In the genomic region with DNA sequence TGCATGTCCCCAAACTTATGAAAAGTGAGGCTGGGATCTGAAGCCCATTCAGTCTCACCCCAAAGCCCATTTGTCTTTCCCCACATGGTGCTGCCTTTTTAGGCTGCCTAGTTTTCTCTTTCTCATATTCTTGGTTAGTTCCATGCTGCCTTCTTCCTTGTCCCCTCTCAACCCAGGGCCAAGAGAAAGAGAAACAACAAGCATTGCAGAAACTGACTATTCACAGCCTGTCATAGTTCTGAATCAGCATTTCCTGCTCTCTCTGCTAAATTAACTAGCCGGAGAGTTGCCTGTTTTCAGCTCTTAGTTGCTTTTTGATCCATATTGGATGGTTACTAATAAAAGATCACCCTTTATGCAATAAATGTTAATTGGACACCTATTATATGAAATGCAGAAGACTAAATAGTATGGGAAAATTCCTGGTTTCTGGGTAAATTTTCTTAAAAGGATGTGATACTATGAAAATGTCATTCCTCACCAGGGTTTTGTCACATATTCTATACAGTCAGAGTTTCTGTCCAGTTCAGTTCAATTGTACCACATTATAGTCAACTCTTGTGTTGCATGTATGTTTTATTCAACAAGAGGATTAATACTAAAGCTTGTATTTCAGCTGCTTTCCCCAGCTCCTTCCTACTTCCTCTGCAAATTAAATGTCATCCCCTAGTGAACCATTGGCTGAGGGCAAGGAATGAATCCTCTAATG, we compare ENCODE assay signal across 24 cellular contexts.
DNase-seq lines count a peak whose midpoint lies in the region; ATAC-seq, FAIRE-seq and TF ChIP-seq lines count a peak whose summit lies in the region.
"Had no signal": no experiment of that assay in that cellular context is flagged by ENCODE, and none has a peak within 500 bp of the region (broad histone marks: within the 10 kb centered on the region; RNA-seq: fewer than 3 reads in every experiment).

No MANE protein-coding gene starts in this region.

- no peak overlapping the region for H3K4me2 ChIP-seq in H1 (ENCODE audit: insufficient read depth in 1 of 2, low read depth in 2 of 2, low read length in 2 of 2)

- no peaks in the 10 kb centered on the region for H4K20me1 ChIP-seq in H1 (replicated peaks in 1 of 2; ENCODE audit: control insufficient read depth in 1 of 2, insufficient read depth in 2 of 2, low read length in 2 of 2)

- H3K4me3 ChIP-seq in GM12864 (ENCODE audit: low read depth, low read length): no peak overlapping the region
- H3K4me3 ChIP-seq in H1 (ENCODE audit: extremely low read depth in 1 of 4, insufficient read depth in 2 of 4, low read depth in 3 of 4, low read length in 4 of 4): no peak overlapping the region
- no peak overlapping the region for H3K4me3 ChIP-seq in sigmoid colon
- H3K4me3 ChIP-seq: K562, left lung, ovary, thoracic aorta had no signal

- no peak overlapping the region for H2AK5ac ChIP-seq in H1 (ENCODE audit: low read depth, low read length)

- no peak for TF ChIP-seq RAD21 in H1 (IDR thresholded peaks at IDR 0.05 in 1 of 2, conservative IDR thresholded peaks at IDR 0.05 in 1 of 2; ENCODE audit: low read depth in 2 of 2, low read length in 2 of 2)

- intact Hi-C loops in sigmoid colon (cut with DNase I): no loop called here

- no peak overlapping the region for H4K8ac ChIP-seq in H1 (ENCODE audit: extremely low read depth, insufficient read depth, low read length)

- TF ChIP-seq CTCF in GM12864 (IDR thresholded peaks at IDR 0.05; ENCODE audit: low read depth, low read length, missing control alignments) (no peak), H1 (IDR thresholded peaks at IDR 0.05; ENCODE audit: control extremely low read depth in 1 of 3, insufficient read depth in 1 of 3, low read depth in 1 of 3, low read length in 3 of 3) (no peak), sigmoid colon (IDR thresholded peaks at IDR 0.05) (no peak)

- no peak overlapping the region for H3K56ac ChIP-seq in H1 (replicated peaks; ENCODE audit: insufficient read length, low read depth, low read length)

- H3K18ac ChIP-seq in H1 (ENCODE audit: extremely low read depth, low read length): no peak overlapping the region

- H3K27me3 ChIP-seq in H1 (replicated peaks in 1 of 4; ENCODE audit: control insufficient read depth in 3 of 4, extremely low read depth in 1 of 4, insufficient read depth in 3 of 4, low read length in 3 of 4): no peaks in the 10 kb centered on the region
- H3K27me3 ChIP-seq in sigmoid colon: no peaks in the 10 kb centered on the region
- H3K27me3 ChIP-seq: left lung, ovary had no signal

- H2BK12ac ChIP-seq in H1 (ENCODE audit: low read depth, low read length): no peak overlapping the region

- H3K79me1 ChIP-seq in H1 (ENCODE audit: low read depth, low read length): no peaks in the 10 kb centered on the region

- H2AFZ ChIP-seq in H1 (ENCODE audit: low read length): no peak overlapping the region

- DNase-seq in GM12864 (ENCODE audit: low read depth) (peak; percentile 41), H1 (ENCODE audit: low read depth in 1 of 2, low spot score in 2 of 2) (no peak), sigmoid colon (no peak), NCI-H146 treated with DMSO at 0.1 percent for 48 hours (lab: John Stamatoyannopoulos, UW; ENCODE audit: unreplicated experiment) (no peak), cerebellum (ENCODE audit: low spot score) (no peak), NCI-H446 treated with DMSO at 0.1 percent for 48 hours (lab: John Stamatoyannopoulos, UW) (no peak)
- DNase-seq: activated CD4-positive, alpha-beta T cell treated with anti-CD3 and anti-CD28 coated beads, Interleukin-2, amount 10 ng/mL, durations not matched to agents 7 days and 5 days; activated naive CD8-positive, alpha-beta T cell treated with anti-CD3 and anti-CD28 coated beads for 36 hours; C1 segment of cervical spinal cord; effector memory CD4-positive, alpha-beta T cell; left lung; midbrain; NCI-H1048; NCI-H1930; NK-92 treated with Interleukin-12 subunit alpha and Interleukin-12 subunit beta, amount 100 ng/mL, for 24 hours; ovary had no signal

- H3K23ac ChIP-seq in H1 (ENCODE audit: insufficient read length): no peak overlapping the region

- TF ChIP-seq POLR2A in H1 (IDR thresholded peaks at IDR 0.05; ENCODE audit: control extremely low read depth in 1 of 2, low read depth in 2 of 2, low read length in 2 of 2) (no peak), sigmoid colon (IDR thresholded peaks at IDR 0.05) (no peak)

- H3K79me2 ChIP-seq in H1 (ENCODE audit: control insufficient read depth in 1 of 2, insufficient read depth in 2 of 2, low read length in 2 of 2): no peaks in the 10 kb centered on the region

- H3K9me3 ChIP-seq in H1 (ENCODE audit: insufficient read depth in 2 of 2, low read depth in 1 of 2, low read length in 1 of 2) (no peaks in the 10 kb centered on the region; a peak in 1 of 4 replicates), sigmoid colon (no peaks in the 10 kb centered on the region)
- H3K9me3 ChIP-seq: ovary, thoracic aorta had no signal

- no peaks in the 10 kb centered on the region for H3K36me3 ChIP-seq in H1 (ENCODE audit: control insufficient read depth in 2 of 4, insufficient read depth in 4 of 4, low read length in 3 of 4)
- no peaks in the 10 kb centered on the region for H3K36me3 ChIP-seq in sigmoid colon
- H3K36me3 ChIP-seq: left lung, ovary, thoracic aorta had no signal

- no peak overlapping the region for H3K4ac ChIP-seq in H1 (replicated peaks; ENCODE audit: insufficient read length, low read depth, low read length)

- POLR2A ChIA-PET in H1 (lab: Charles Lee; ENCODE audit: partially characterized antibody): no interaction called here

- no peak overlapping the region for H3K14ac ChIP-seq in H1 (ENCODE audit: insufficient read length)

- no peak overlapping the region for H2BK5ac ChIP-seq in H1 (ENCODE audit: low read depth, low read length)

- no peak overlapping the region for H2BK120ac ChIP-seq in H1 (replicated peaks; ENCODE audit: low read depth, low read length)

- peak; percentile 78 for ATAC-seq in GM21367 (IDR thresholded peaks at IDR 0.05; ENCODE audit: unreplicated experiment)
- ATAC-seq in HG03354 (IDR thresholded peaks at IDR 0.05; ENCODE audit: poor library complexity, severe bottlenecking, unreplicated experiment): peak; percentile 57
- ATAC-seq: activated T-helper 17 cell treated with anti-CD3 and anti-CD28 coated beads, Interleukin-2, amount 50 U/mL, for 72 hours; K562; left lung; natural killer cell treated with Interleukin-12 subunit alpha and Interleukin-12 subunit beta and Interleukin-15 and Interleukin-18, amount 100 ng/mL, for 72 hours; sciatic nerve; stimulated activated memory B cell treated with anti-CD40 and anti-IgM and Interleukin-4, amounts not matched to agents 10 μg/mL and 1 μg/mL and 100 μg/mL, for 72 hours had no signal

- no peak overlapping the region for H2BK15ac ChIP-seq in H1 (ENCODE audit: low read length)

- H3K9ac ChIP-seq in H1 (replicated peaks in 1 of 4; ENCODE audit: extremely low read depth in 1 of 4, low read depth in 3 of 4, low read length in 3 of 4): no peak overlapping the region

- CTCF ChIA-PET in H1 (lab: Charles Lee; ENCODE audit: partially characterized antibody): interaction anchor here (0.6 to 1.3 kb wide), 2 partner anchors 10 to 412 kb away, joined by 3 to 4 read pairs; no protein-coding TSS in a partner anchor

- H4K91ac ChIP-seq in H1 (replicated peaks; ENCODE audit: insufficient read length, low read length): no peak overlapping the region

- 94% methylated on average over 1 of the region's 1 CpG; no CpG with 5 or more reads in 1 of the 2 experiments for WGBS in H1 (ENCODE audit: extremely low coverage in 1 of 2, insufficient coverage in 1 of 2, insufficient read length in 1 of 2, insufficient replicate concordance in 2 of 2, low coverage in 1 of 2, low lambda C conversion rate in 2 of 2, missing lambda C conversion rate in 1 of 2), 2 experiments
- 41 to 72% methylated on average over 1 of the region's 1 CpG for WGBS in sigmoid colon, 2 donors

- H2BK20ac ChIP-seq in H1 (ENCODE audit: low read length): no peak overlapping the region

- FAIRE-seq in H1 (lab: Jason Lieb, UNC): no peak
- FAIRE-seq: K562 had no signal

- TF ChIP-seq EP300 in H1 (IDR thresholded peaks at IDR 0.05; ENCODE audit: borderline replicate concordance in 1 of 2, low read depth in 2 of 2, low read length in 2 of 2): no peak
- TF ChIP-seq EP300 in sigmoid colon (IDR thresholded peaks at IDR 0.05): no peak

- H3K23me2 ChIP-seq in H1 (ENCODE audit: low read depth, low read length): no peaks in the 10 kb centered on the region

- no peak overlapping the region for H3K27ac ChIP-seq in H1 (ENCODE audit: low read depth, low read length)
- no peak overlapping the region for H3K27ac ChIP-seq in sigmoid colon
- H3K27ac ChIP-seq: left lung, ovary, thoracic aorta had no signal

- H3K4me1 ChIP-seq in H1 (replicated peaks in 1 of 4; ENCODE audit: control insufficient read depth in 3 of 4, insufficient read depth in 4 of 4, low read length in 3 of 4): no peaks in the 10 kb centered on the region
- H3K4me1 ChIP-seq in sigmoid colon: no peaks in the 10 kb centered on the region
- H3K4me1 ChIP-seq: left lung had no signal

- no peak overlapping the region for H4K5ac ChIP-seq in H1 (ENCODE audit: insufficient read length, low read depth, low read length)

TF ChIP-seq in H1, 55 proteins besides CTCF, POLR2A, EP300 and RAD21:
- TF ChIP-seq JUND (IDR thresholded peaks at IDR 0.05; ENCODE audit: low read length) (no peak), BCL11A (IDR thresholded peaks at IDR 0.05; ENCODE audit: low read depth in 2 of 2, low read length in 2 of 2) (no peak), BACH1 (IDR thresholded peaks at IDR 0.05; ENCODE audit: low read length) (peak; percentile 44)
